ENCODE assay signal across 8 cellular contexts in genomic region chr11:63635762-63636465, GRCh38. TPM values are rescaled to one million over a fixed set of nuclear protein-coding genes. Genes with fewer than 3 reads are reported as not detected.
A peak's percentile ranks its signal among the peaks of the same experiment; 100 is the strongest.
DNase-seq lines count a peak whose midpoint lies in the region; ATAC-seq, FAIRE-seq and TF ChIP-seq lines count a peak whose summit lies in the region.

No MANE protein-coding gene starts in this region.

- WGBS in IMR-90 (ENCODE audit: extremely low coverage in 2 of 2, insufficient read length in 1 of 2), 2 experiments, result 67% methylated on average over 3 of the region's 10 CpGs; no CpG with 5 or more reads in 1 of the 2 experiments
- 65% methylated on average over 10 of the region's 10 CpGs for WGBS in prostate gland

- no peak for FAIRE-seq in D721Med (lab: Jason Lieb, UNC)

- TF ChIP-seq POLR2A in IMR-90 (IDR thresholded peaks at IDR 0.05; ENCODE audit: low read depth, low read length), result 0 out of 2 replicates have a peak, but pooled peaks have one; percentile 31
- no peak for TF ChIP-seq POLR2A in prostate gland (IDR thresholded peaks at IDR 0.05)
- TF ChIP-seq POLR2A in vagina (IDR thresholded peaks at IDR 0.05), result no peak

- H2BK15ac ChIP-seq in IMR-90 (ENCODE audit: low read depth, low read length), result no peak overlapping the region

- no peak overlapping the region for H3K4ac ChIP-seq in IMR-90 (ENCODE audit: low read depth, low read length)

- H4K91ac ChIP-seq in IMR-90 (ENCODE audit: insufficient read depth, low read depth, low read length), result no peak overlapping the region

- no peaks in the 10 kb centered on the region for H3K27me3 ChIP-seq in IMR-90 (ENCODE audit: control insufficient read depth, insufficient read depth, low read length)
- no peaks in the 10 kb centered on the region for H3K27me3 ChIP-seq in prostate gland (replicated peaks; ENCODE audit: insufficient read depth)
- H3K27me3 ChIP-seq in vagina, result no peaks in the 10 kb centered on the region

- no peak overlapping the region for H3K4me3 ChIP-seq in IMR-90 (ENCODE audit: insufficient read depth, low read depth, low read length)
- H3K4me3 ChIP-seq in prostate gland, result no peak overlapping the region
- H3K4me3 ChIP-seq in vagina, result no peak overlapping the region

- peaks cover 0 to 11% of the 10 kb centered on the region in 2 experiments; a peak in 2 of 4 replicates for H3K79me1 ChIP-seq in IMR-90 (ENCODE audit: low read depth in 1 of 2, low read length in 2 of 2)

- peaks cover 3% of the 10 kb centered on the region; the same call in 1 of the 2 replicates for H4K20me1 ChIP-seq in IMR-90 (ENCODE audit: insufficient read depth, low read length)

- intact Hi-C loops in IMR-90 (cut with micrococcal nuclease), result loop anchor here (1.0 kb wide), 1 partner anchor 157 kb away; no protein-coding TSS in a partner anchor
- intact Hi-C loops in prostate gland (cut with DNase I), result loop anchor here (2.0 to 5.0 kb wide), 2 partner anchors 101 to 157 kb away; no protein-coding TSS in a partner anchor
- intact Hi-C loops in vagina (cut with DNase I), result loop anchor here (5.0 kb wide), 1 partner anchor 154 kb away; no protein-coding TSS in a partner anchor

- H2BK120ac ChIP-seq in IMR-90 (ENCODE audit: low read depth, low read length), result no peak overlapping the region

- no peak overlapping the region for H2BK5ac ChIP-seq in IMR-90 (ENCODE audit: low read depth, low read length, poor library complexity, severe bottlenecking)

- DNase-seq in D721Med (ENCODE audit: insufficient read length, low spot score) (peak; percentile 70), IMR-90 (peak; percentile 63), SK-N-DZ (ENCODE audit: low spot score) (peak; percentile 59), glomerular visceral epithelial cell (ENCODE audit: extremely low spot score) (peak; percentile 68), prostate gland (ENCODE audit: low spot score) (peak; percentile 48), vagina (ENCODE audit: extremely low spot score in 2 of 2) (no peak)
- DNase-seq in activated naive CD4-positive, alpha-beta T cell treated with anti-CD3 and anti-CD28 coated beads, Interleukin-2, amount 50 U/mL, for 16 hours, result peak; percentile 65

- no peaks in the 10 kb centered on the region for H3K9me3 ChIP-seq in IMR-90 (ENCODE audit: control insufficient read depth, insufficient read depth, low read length)
- H3K9me3 ChIP-seq in prostate gland, result no peaks in the 10 kb centered on the region
- H3K9me3 ChIP-seq in vagina, result no peaks in the 10 kb centered on the region

- CTCF ChIA-PET in IMR-90 (lab: Yijun Ruan, JAX), result interaction anchor here (0.6 to 1.3 kb wide), 4 partner anchors 9 to 157 kb away, joined by 3 to 15 read pairs (median 3); partner anchors contain the start of gene PLAAT5

- H4K8ac ChIP-seq in IMR-90 (ENCODE audit: low read depth in 2 of 2, low read length in 2 of 2), result no peak overlapping the region

- no peak overlapping the region for H3K56ac ChIP-seq in IMR-90 (ENCODE audit: extremely low read depth, insufficient read depth, low read length)

- H3K14ac ChIP-seq in IMR-90 (replicated peaks; ENCODE audit: low read depth, low read length), result no peak overlapping the region

- H3K4me1 ChIP-seq in IMR-90 (ENCODE audit: control insufficient read depth, insufficient read depth, low read length) (no peaks in the 10 kb centered on the region), prostate gland (replicated peaks) (no peaks in the 10 kb centered on the region), vagina (peaks cover 9% of the 10 kb centered on the region)

- H3K9me1 ChIP-seq in IMR-90 (ENCODE audit: insufficient read depth, low read length), result no peaks in the 10 kb centered on the region

- H2BK20ac ChIP-seq in IMR-90 (ENCODE audit: low read depth, low read length), result no peak overlapping the region

- H4K5ac ChIP-seq in IMR-90 (ENCODE audit: low read depth, low read length), result no peak overlapping the region

- peak; percentile 91 for TF ChIP-seq RAD21 in IMR-90 (IDR thresholded peaks at IDR 0.05; ENCODE audit: low read length)

- in situ Hi-C loops in IMR-90 (cut with MboI; ENCODE audit: low sequenced_read_pairs), result loop anchor here (5.0 kb wide), 1 partner anchor 159 kb away; no protein-coding TSS in a partner anchor

- peak overlapping the region; percentile 20; the same call in 1 of the 2 replicates for H2AK5ac ChIP-seq in IMR-90 (ENCODE audit: low read depth, low read length)

- H3K36me3 ChIP-seq in IMR-90 (ENCODE audit: control insufficient read depth, insufficient read depth, low read length), result peaks cover 33% of the 10 kb centered on the region
- no peaks in the 10 kb centered on the region for H3K36me3 ChIP-seq in prostate gland
- peaks cover 0 to 51% of the 10 kb centered on the region in 2 donors for H3K36me3 ChIP-seq in vagina

- H2AFZ ChIP-seq in IMR-90 (replicated peaks; ENCODE audit: low read length, poor library complexity), result peak overlapping the region; percentile 68

- no peak overlapping the region for H3K23ac ChIP-seq in IMR-90 (ENCODE audit: low read depth, low read length)

- H2AK9ac ChIP-seq in IMR-90 (replicated peaks; ENCODE audit: low read depth, low read length, poor library complexity), result no peak overlapping the region

- H3K18ac ChIP-seq in IMR-90 (ENCODE audit: low read depth, low read length), result no peak overlapping the region

- no TSS peak for BruUV-seq in IMR-90 (replicated peaks; lab: Mats Ljungman, UMichigan)

- no peak overlapping the region for H3K4me2 ChIP-seq in IMR-90 (ENCODE audit: low read depth, low read length)

- H3K27ac ChIP-seq in IMR-90 (ENCODE audit: insufficient read depth, low read length) (no peak overlapping the region), prostate gland (no peak overlapping the region), vagina (no peak overlapping the region)

- dilution Hi-C loops in IMR-90 (cut with HindIII; ENCODE audit: low sequenced_read_pairs, unreplicated experiment), result no loop called here

- TF ChIP-seq CTCF in D721Med (IDR thresholded peaks at IDR 0.05; ENCODE audit: insufficient read depth, missing control alignments), result peak; percentile 75
- peak; percentile 84 for TF ChIP-seq CTCF in IMR-90 (conservative IDR thresholded peaks at IDR 0.05; ENCODE audit: low read depth, low read length)
- TF ChIP-seq CTCF in prostate gland (IDR thresholded peaks at IDR 0.05), result peak in 3 of 4 experiments; percentile 66 to 84 (median 79)
- TF ChIP-seq CTCF in vagina (IDR thresholded peaks at IDR 0.05), result peak; percentile 40 to 63 (median 62)

- peak; percentile 94 for ATAC-seq in IMR-90 (ENCODE audit: low read depth)
- no peak for ATAC-seq in HG03442 (IDR thresholded peaks at IDR 0.05; ENCODE audit: unreplicated experiment)

- no peak overlapping the region for H3K9ac ChIP-seq in IMR-90 (ENCODE audit: low read depth, low read length)

- POLR2A ChIA-PET in IMR-90 (lab: Charles Lee; ENCODE audit: unreplicated experiment), result no interaction called here

TF ChIP-seq in IMR-90, 13 proteins besides CTCF, POLR2A, EP300 and RAD21:
- TF ChIP-seq SMC3 (IDR thresholded peaks at IDR 0.05; ENCODE audit: low read depth, low read length), result peak; percentile 96
- no peak for TF ChIP-seq MXI1 (IDR thresholded peaks at IDR 0.05; ENCODE audit: borderline replicate concordance, low read depth, low read length)

RNA-seq across cellular contexts. Expression of gene PLAAT3, which starts 21.7 kb away (rescaled TPM):
- 3.2 and 3.3 TPM in 2 replicates for total RNA-seq in IMR-90 (2012; rRNA removed)
- polyA plus RNA-seq in IMR-90 (2012; rRNA removed), result 3.9 and 4.5 TPM in 2 replicates
- polyA plus RNA-seq in IMR-90 (2012; cell fraction: cytosol; rRNA removed), result 7.4 and 9.5 TPM in 2 replicates
- polyA plus RNA-seq in IMR-90 (2012; cell fraction: nucleus; rRNA removed; ENCODE audit: low replicate concordance), result 2.0 and 3.0 TPM in 2 replicates
- not detected in 2 replicates for polyA plus RNA-seq in SK-N-DZ (2014; cell fraction: cytosol; rRNA removed)
- not detected in 2 replicates for polyA plus RNA-seq in SK-N-DZ (2014; cell fraction: nucleus; rRNA removed)
- 100 to 1,000 TPM in 1 of 2 donors, 1 to 10 TPM in 1; 7.0 to 118 TPM for total RNA-seq in prostate gland
- total RNA-seq in vagina, result 17.2 TPM

RNA-seq across cellular contexts. Expression of gene ATL3, which starts 35.3 kb away (rescaled TPM):
- 131 and 132 TPM in 2 replicates for total RNA-seq in IMR-90 (2012; rRNA removed)
- 16.1 and 19.9 TPM in 2 replicates for polyA plus RNA-seq in IMR-90 (2012; rRNA removed)
- 6.9 and 7.3 TPM in 2 replicates for polyA plus RNA-seq in IMR-90 (2012; cell fraction: cytosol; rRNA removed)
- 5.0 and 13.6 TPM in 2 replicates for polyA plus RNA-seq in IMR-90 (2012; cell fraction: nucleus; rRNA removed; ENCODE audit: low replicate concordance)
- polyA plus RNA-seq in SK-N-DZ (2014; cell fraction: cytosol; rRNA removed), result 3.4 and 5.2 TPM in 2 replicates
- polyA plus RNA-seq in SK-N-DZ (2014; cell fraction: nucleus; rRNA removed), result 1.2 and 2.1 TPM in 2 replicates
- total RNA-seq in prostate gland, result 10 to 100 TPM; 46.7 to 64.3 TPM
- total RNA-seq in vagina, result 72.2 TPM

RNA-seq across cellular contexts. Expression of gene RTN3, which starts 45.4 kb away (rescaled TPM):
- total RNA-seq in IMR-90 (2012; rRNA removed), result 31.2 and 42.5 TPM in 2 replicates
- polyA plus RNA-seq in IMR-90 (2012; rRNA removed), result 56.2 and 64.6 TPM in 2 replicates
- 19.4 and 71.2 TPM in 2 replicates for polyA plus RNA-seq in IMR-90 (2012; cell fraction: cytosol; rRNA removed)
- polyA plus RNA-seq in IMR-90 (2012; cell fraction: nucleus; rRNA removed; ENCODE audit: low replicate concordance), result 27.1 and 31.9 TPM in 2 replicates
- polyA plus RNA-seq in SK-N-DZ (2014; cell fraction: cytosol; rRNA removed), result 133 and 135 TPM in 2 replicates
- 56.7 and 67.1 TPM in 2 replicates for polyA plus RNA-seq in SK-N-DZ (2014; cell fraction: nucleus; rRNA removed)
- total RNA-seq in prostate gland, result 10 to 100 TPM; 74.1 to 88.8 TPM
- total RNA-seq in vagina, result 75.1 TPM

Comparison
In these comparisons a context has a peak if more than half of its experiments do, and no peak if none do; other contexts are left out.
1. DNase-seq: peak in D721Med (single experiment), IMR-90 (single experiment), SK-N-DZ (single experiment), activated naive CD4-positive, alpha-beta T cell treated with anti-CD3 and anti-CD28 coated beads, Interleukin-2, amount 50 U/mL, for 16 hours (single experiment), glomerular visceral epithelial cell (single experiment) and prostate gland (single experiment); none in vagina (0 of 2).
2. Peak in every context shown above with its lines, with median percentiles within 50 percentile points of each other: CTCF ChIP-seq.